Comparison of ENCODE assay signal across 1 cellular context in the genomic region with DNA sequence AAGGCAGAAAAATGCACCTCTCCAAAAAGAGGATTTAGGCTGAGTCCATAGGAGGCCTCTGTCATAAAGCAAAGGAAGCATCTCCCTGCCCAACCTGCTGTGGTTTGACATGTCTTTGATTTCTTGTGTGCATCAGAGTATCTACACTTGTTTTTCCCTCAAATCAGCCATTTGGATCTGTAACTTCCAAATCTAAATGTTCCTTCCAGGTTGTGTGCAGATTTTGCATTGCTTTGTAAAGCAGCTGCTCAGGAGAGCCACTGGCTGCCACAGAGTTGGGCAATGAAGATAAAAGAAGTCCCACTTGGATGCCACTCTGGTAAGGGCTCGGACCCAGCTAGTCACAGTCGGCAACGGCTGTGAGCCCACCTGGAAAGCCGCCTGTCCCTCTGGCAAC.
TF ChIP-seq lines count a peak whose summit lies in the region.

No MANE protein-coding gene starts in this region.

TF ChIP-seq in GM23338, 12 proteins besides CTCF, POLR2A, EP300 and RAD21 (continued from another document):
- TF ChIP-seq REST (IDR thresholded peaks at IDR 0.05; ENCODE audit: unreplicated experiment): no peak
- TF ChIP-seq ZNF331 (CRISPR knock-in tag; IDR thresholded peaks at IDR 0.05; ENCODE audit: low read depth): no peak
- peak; percentile 89 for TF ChIP-seq EZH2 (IDR thresholded peaks at IDR 0.05; ENCODE audit: low read depth, unreplicated experiment)
TF ChIP-seq in GM23338: peak in this region for 1.
